1 cellular context compared by ENCODE assay signal in genomic region chr2:96265840-96266569, GRCh38.
TF ChIP-seq lines count a peak whose summit lies in the region.

CIAO1 (plus strand) TSS chr2:96266225; CDS start chr2:96266351, 126 bp downstream.
TMEM127 (minus strand) TSS chr2:96265997; CDS start chr2:96265381, 616 bp downstream.

TF ChIP-seq in HepG2, 621 proteins besides CTCF, POLR2A, EP300 and RAD21 (continued from another document and continues in another):
- TF ChIP-seq ZBTB33 (CRISPR knock-in tag; IDR thresholded peaks at IDR 0.05), result 0 out of 2 replicates have a peak, but pooled peaks have one; percentile 6
- peak; percentile 43 for TF ChIP-seq JARID2 (CRISPR knock-in tag; IDR thresholded peaks at IDR 0.05; ENCODE audit: insufficient replicate concordance)
- TF ChIP-seq ZNF777 (CRISPR knock-in tag; IDR thresholded peaks at IDR 0.05), result no peak; the same call in 1 of the 2 replicates
- no peak for TF ChIP-seq TRAFD1 (CRISPR knock-in tag; IDR thresholded peaks at IDR 0.05; ENCODE audit: borderline replicate concordance)
- TF ChIP-seq BRCA1 (CRISPR knock-in tag; IDR thresholded peaks at IDR 0.05), result no peak; the same call in 1 of the 2 replicates
- no peak for TF ChIP-seq MAFG (CRISPR knock-in tag; IDR thresholded peaks at IDR 0.05)
- peak; percentile 61; the same call in 1 of the 2 replicates for TF ChIP-seq SAFB2 (CRISPR knock-in tag; IDR thresholded peaks at IDR 0.05; ENCODE audit: borderline replicate concordance, low read depth)
- no peak for TF ChIP-seq ZNF530 (CRISPR knock-in tag; IDR thresholded peaks at IDR 0.05; ENCODE audit: low read depth)
- no peak for TF ChIP-seq ZNF354B (CRISPR knock-in tag; IDR thresholded peaks at IDR 0.05)
- TF ChIP-seq TFAP4 (IDR thresholded peaks at IDR 0.05; ENCODE audit: borderline replicate concordance, low read depth), result peak; percentile 37; the same call in 1 of the 2 replicates
- TF ChIP-seq ZNF512B (CRISPR knock-in tag; IDR thresholded peaks at IDR 0.05; ENCODE audit: borderline replicate concordance), result no peak
- no peak; the same call in 1 of the 2 replicates for TF ChIP-seq ZFP1 (CRISPR knock-in tag; IDR thresholded peaks at IDR 0.05)
- TF ChIP-seq AHR (CRISPR knock-in tag; IDR thresholded peaks at IDR 0.05), result no peak; the same call in none of the 2 replicates
- TF ChIP-seq ZNF709 (CRISPR knock-in tag; IDR thresholded peaks at IDR 0.05), result peak; percentile 84; the same call in 1 of the 2 replicates
- TF ChIP-seq ZNF841 (CRISPR knock-in tag; IDR thresholded peaks at IDR 0.05; ENCODE audit: borderline replicate concordance), result no peak; the same call in 1 of the 2 replicates
- peak; percentile 97 for TF ChIP-seq ZNF574 (CRISPR knock-in tag; IDR thresholded peaks at IDR 0.05)
- TF ChIP-seq HNF1A (IDR thresholded peaks at IDR 0.05; ENCODE audit: low read depth), result no peak
- TF ChIP-seq HNF1A (CRISPR knock-in tag; IDR thresholded peaks at IDR 0.05; ENCODE audit: borderline replicate concordance), result peak; percentile 73; the same call in 1 of the 2 replicates
- peak; percentile 24; the same call in 1 of the 2 replicates for TF ChIP-seq KLF11 (CRISPR knock-in tag; IDR thresholded peaks at IDR 0.05)
- peak; percentile 75 for TF ChIP-seq HOMEZ (CRISPR knock-in tag; IDR thresholded peaks at IDR 0.05; ENCODE audit: low read depth)
- TF ChIP-seq ZNF30 (CRISPR knock-in tag; IDR thresholded peaks at IDR 0.05), result peak; percentile 91; the same call in 1 of the 2 replicates
- no peak for TF ChIP-seq EZH2 (conservative IDR thresholded peaks at IDR 0.05; ENCODE audit: low read depth, low read length)
- peak; percentile 63; the same call in 1 of the 2 replicates for TF ChIP-seq HNF4A (CRISPR knock-in tag; IDR thresholded peaks at IDR 0.05)
- peak; percentile 86 for TF ChIP-seq ZMYM4 (CRISPR knock-in tag; IDR thresholded peaks at IDR 0.05)
- TF ChIP-seq KDM1A (CRISPR knock-in tag; IDR thresholded peaks at IDR 0.05), result no peak
- TF ChIP-seq ZFP36L2 (CRISPR knock-in tag; IDR thresholded peaks at IDR 0.05), result peak; percentile 88; the same call in 1 of the 2 replicates
- TF ChIP-seq PLSCR1 (CRISPR knock-in tag; IDR thresholded peaks at IDR 0.05; ENCODE audit: borderline replicate concordance), result no peak
- peak; percentile 51; the same call in 1 of the 2 replicates for TF ChIP-seq THRA (CRISPR knock-in tag; IDR thresholded peaks at IDR 0.05; ENCODE audit: borderline replicate concordance)
- TF ChIP-seq CBX2 (IDR thresholded peaks at IDR 0.05; ENCODE audit: low read depth, low read length), result no peak
- TF ChIP-seq CBX2 (CRISPR knock-in tag; IDR thresholded peaks at IDR 0.05; ENCODE audit: low read depth), result no peak
- TF ChIP-seq ZSCAN21 (CRISPR knock-in tag; IDR thresholded peaks at IDR 0.05; ENCODE audit: borderline replicate concordance), result peak; percentile 87; the same call in 1 of the 2 replicates
- peak; percentile 85; the same call in 1 of the 2 replicates for TF ChIP-seq ESRRA (CRISPR knock-in tag; IDR thresholded peaks at IDR 0.05; ENCODE audit: low read depth)
- TF ChIP-seq ZNF326 (CRISPR knock-in tag; IDR thresholded peaks at IDR 0.05; ENCODE audit: borderline replicate concordance), result no peak
- peak; percentile 88 for TF ChIP-seq DR1 (CRISPR knock-in tag; IDR thresholded peaks at IDR 0.05)
- TF ChIP-seq ZNF572 (CRISPR knock-in tag; IDR thresholded peaks at IDR 0.05), result peak; percentile 98
